Comparison of ENCODE assay signal across 8 cellular contexts in the genomic region with DNA sequence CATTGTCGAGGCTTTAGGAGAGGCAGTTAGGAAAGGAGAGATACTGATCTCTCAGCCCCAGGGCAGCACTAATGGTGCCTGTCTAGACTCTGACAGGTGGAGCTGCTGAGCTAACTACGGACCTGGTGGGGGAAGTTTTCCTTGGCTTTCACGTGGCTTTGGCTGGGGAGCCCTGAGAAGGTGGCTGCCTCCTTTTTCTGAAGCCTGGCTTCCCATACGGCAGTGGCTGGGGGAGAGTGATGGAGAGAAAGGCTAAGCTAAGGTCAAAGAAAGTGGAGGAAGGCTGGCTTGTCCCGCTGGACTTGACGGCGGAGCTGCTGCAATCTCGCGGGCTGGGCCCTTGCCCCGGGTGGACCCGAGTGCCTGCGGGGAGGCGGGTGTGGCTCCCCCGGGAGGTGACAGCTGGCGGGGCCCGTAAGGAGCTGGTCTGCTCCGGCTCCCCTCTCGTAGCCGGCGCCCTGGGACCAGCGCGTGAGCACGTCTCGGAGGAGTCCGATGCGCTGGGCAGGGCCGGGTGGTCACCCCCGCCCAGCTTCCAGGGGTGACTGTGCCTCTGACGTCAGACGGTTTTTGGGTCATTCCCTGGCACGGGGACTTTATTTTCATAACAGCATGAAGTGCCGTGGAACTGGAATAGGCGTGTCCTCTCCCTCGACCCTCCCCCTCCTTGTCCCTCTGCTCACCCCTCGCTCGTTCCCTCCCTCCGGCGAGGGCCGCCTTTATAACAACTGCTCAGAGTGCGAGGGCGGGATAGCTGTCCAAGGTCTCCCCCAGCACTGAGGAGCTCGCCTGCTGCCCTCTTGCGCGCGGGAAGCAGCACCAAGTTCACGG. TPM values are rescaled to one million over a fixed set of nuclear protein-coding genes. Genes with fewer than 3 reads are reported as not detected.
DNase-seq lines count a peak whose midpoint lies in the region; ATAC-seq and TF ChIP-seq lines count a peak whose summit lies in the region.

A gene with protein sequence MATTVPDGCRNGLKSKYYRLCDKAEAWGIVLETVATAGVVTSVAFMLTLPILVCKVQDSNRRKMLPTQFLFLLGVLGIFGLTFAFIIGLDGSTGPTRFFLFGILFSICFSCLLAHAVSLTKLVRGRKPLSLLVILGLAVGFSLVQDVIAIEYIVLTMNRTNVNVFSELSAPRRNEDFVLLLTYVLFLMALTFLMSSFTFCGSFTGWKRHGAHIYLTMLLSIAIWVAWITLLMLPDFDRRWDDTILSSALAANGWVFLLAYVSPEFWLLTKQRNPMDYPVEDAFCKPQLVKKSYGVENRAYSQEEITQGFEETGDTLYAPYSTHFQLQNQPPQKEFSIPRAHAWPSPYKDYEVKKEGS (plus strand): TSS at position 748 of the 831 bp plus-strand sequence. CDS start 16,688 bp downstream, outside the sequence.

- peak within 1 kb of the TSS; percentile 81 for H3K4me3 Mint-ChIP-seq in activated B cell treated with CpG ODN at 0.5 μM for 24 hours

- CTCF ChIA-PET in activated B cell treated with CpG ODN at 0.5 μM for 24 hours (lab: Charles Lee) = interaction anchor here (1.0 kb wide), 1 partner anchor 321 kb away, joined by 3 read pairs; no protein-coding TSS in a partner anchor

- H3K36me3 Mint-ChIP-seq in activated B cell treated with CpG ODN at 0.5 μM for 24 hours (ENCODE audit: low read depth) = no peaks in the 10 kb centered on the region

- intact Hi-C loops in activated B cell treated with CpG ODN at 0.5 μM for 24 hours (cut with micrococcal nuclease) = loop anchor here (1.0 to 5.0 kb wide), 2 partner anchors 18 to 104 kb away; partner anchors contain the start of gene APOLD1

- TF ChIP-seq CTCF in activated B cell treated with CpG ODN at 0.5 μM for 24 hours (IDR thresholded peaks at IDR 0.05) = no peak

- peak; percentile 37 for ATAC-seq in activated B cell treated with CpG ODN at 0.5 μM for 24 hours (ENCODE audit: low read depth)
- ATAC-seq in left lobe of liver = peak; percentile 89
- ATAC-seq in GM18861 (IDR thresholded peaks at IDR 0.05; ENCODE audit: unreplicated experiment) = no peak

- H3K27me3 Mint-ChIP-seq in activated B cell treated with CpG ODN at 0.5 μM for 24 hours = peaks cover 46% of the 10 kb centered on the region

- no peaks in the 10 kb centered on the region for H3K9me3 Mint-ChIP-seq in activated B cell treated with CpG ODN at 0.5 μM for 24 hours

- DNase-seq in DMS153 treated with DMSO at 0.1 percent for 48 hours (lab: John Stamatoyannopoulos, UW; ENCODE audit: unreplicated experiment) (peak; percentile 42), DMS153 (lab: John Stamatoyannopoulos, UW) (no peak), LoVo (ENCODE audit: low spot score) (peak; percentile 100), activated B cell treated with CpG ODN at 0.5 μM for 24 hours (no peak), ecto neural progenitor cell (ENCODE audit: low spot score) (peak; percentile 72), left lobe of liver (ENCODE audit: low spot score) (peak; percentile 51)
- peak; percentile 36 to 44 for DNase-seq in stimulated activated CD4-positive, alpha-beta T cell treated with anti-CD3 and anti-CD28 coated beads, Interleukin-2, amount 100 ng/mL, for 24 hours

- POLR2A ChIA-PET in activated B cell treated with CpG ODN at 0.5 μM for 24 hours (lab: Charles Lee) = no interaction called here

- H3K4me1 Mint-ChIP-seq in activated B cell treated with CpG ODN at 0.5 μM for 24 hours = peaks cover 12% of the 10 kb centered on the region

- H3K27ac Mint-ChIP-seq in activated B cell treated with CpG ODN at 0.5 μM for 24 hours = no peak within 1 kb of the TSS

RNA-seq across cellular contexts. Expression of the gene that starts here (rescaled TPM):
- total RNA-seq in activated B cell treated with CpG ODN at 0.5 μM for 24 hours (not detected in 2 replicates), left lobe of liver (0.73 TPM)

Comparison
In these comparisons a context has a peak if more than half of its experiments do, and no peak if none do; other contexts are left out.
1. DNase-seq: peak in DMS153 treated with DMSO at 0.1 percent for 48 hours (single experiment), LoVo (single experiment), ecto neural progenitor cell (single experiment) and stimulated activated CD4-positive, alpha-beta T cell treated with anti-CD3 and anti-CD28 coated beads, Interleukin-2, amount 100 ng/mL, for 24 hours (2 of 2); none in DMS153 (single experiment) and activated B cell treated with CpG ODN at 0.5 μM for 24 hours (single experiment).
2. Peak in ATAC-seq in activated B cell treated with CpG ODN at 0.5 μM for 24 hours; RNA of the gene not detected or under 1 TPM.
3. Peak in DNase-seq and ATAC-seq in left lobe of liver; RNA of the gene not detected or under 1 TPM.